In the genomic region with DNA sequence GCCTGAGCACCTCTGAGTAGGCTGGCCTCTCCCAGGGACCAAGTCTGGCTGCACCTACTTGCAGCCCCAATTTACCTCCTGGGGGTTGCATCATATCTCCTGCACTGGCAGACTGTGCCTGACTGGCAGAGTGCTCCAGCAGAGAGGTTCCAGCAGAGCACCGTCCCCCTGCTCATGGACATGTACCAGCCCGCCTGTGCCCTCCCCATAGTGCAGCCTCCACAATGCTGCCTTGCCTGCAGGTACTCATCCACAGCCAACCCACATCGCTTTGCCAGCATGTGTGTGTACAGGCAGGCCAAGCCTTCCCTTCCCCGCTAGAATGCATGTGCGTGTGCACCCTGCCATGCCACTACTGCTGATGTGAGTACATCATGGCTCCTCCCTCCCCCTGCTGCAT, we compare ENCODE assay signal across 24 cellular contexts.
"Had no signal": no experiment of that assay in that cellular context is flagged by ENCODE, and none has a peak within 500 bp of the region (broad histone marks: within the 10 kb centered on the region; RNA-seq: fewer than 3 reads in every experiment).

No MANE protein-coding gene starts in this region.

- DNase-seq: activated CD4-positive, alpha-beta T cell treated with anti-CD3 and anti-CD28 coated beads, Interleukin-2, amount 10 ng/mL, durations not matched to agents 24 days and 14 days; activated CD4-positive, alpha-beta T cell treated with anti-CD3 and anti-CD28 coated beads, Interleukin-2, amount 50 U/mL, for 48 hours; activated CD8-positive, alpha-beta T cell treated with anti-CD3 and anti-CD28 coated beads, Interleukin-2, amount 10 ng/mL, durations not matched to agents 7 days and 5 days; activated gamma-delta T cell treated with Interleukin-2 at 50 U/mL for 16 hours; activated naive CD4-positive, alpha-beta T cell treated with anti-CD3 and anti-CD28 coated beads for 36 hours; activated T-cell treated with anti-CD3 and anti-CD28 coated beads, Interleukin-2, amount 50 U/mL, for 24 hours; adrenal gland; Karpas-422; MG63; NCI-H1048; NCI-H1105 treated with DMSO at 0.1 percent for 48 hours; NCI-H1436; NCI-H1694; NCI-H1930; NCI-H2081 treated with DMSO at 0.1 percent for 48 hours; NCI-H345; NCI-H524 treated with DMSO at 0.1 percent for 48 hours; SHP77 treated with DMSO at 0.1 percent for 48 hours; SK-N-SH had no signal

- H3K9ac ChIP-seq: SK-N-SH had no signal

- H3K4me3 ChIP-seq: adrenal gland, K562, MG63, SJSA1 had no signal

- H3K4me1 ChIP-seq: adrenal gland, SJSA1 had no signal

- H3K9me3 ChIP-seq: adrenal gland, SJSA1, SK-N-SH had no signal

- FAIRE-seq: K562, TTC549 had no signal

- H3K27me3 ChIP-seq: adrenal gland, MG63, SJSA1 had no signal

- H3K36me3 ChIP-seq: adrenal gland, MG63, SJSA1 had no signal

- ATAC-seq: activated CD8-positive, alpha-beta T cell treated with anti-CD3 and anti-CD28 coated beads, Interleukin-2, amount 10 ng/mL, durations not matched to agents 7 days and 5 days; activated naive CD4-positive, alpha-beta T cell treated with anti-CD3 and anti-CD28 coated beads, Interleukin-2, amount 50 U/mL, for 72 hours; K562; Panc1 had no signal

- H3K27ac ChIP-seq: adrenal gland, SJSA1 had no signal

- H3K4me2 ChIP-seq: SK-N-SH had no signal
